In genomic region chr17:13477180-13477611, GRCh38 we compare ENCODE assay signal across 21 cellular contexts.
DNase-seq lines count a peak whose midpoint lies in the region; ATAC-seq, FAIRE-seq and TF ChIP-seq lines count a peak whose summit lies in the region.
"Had no signal": no experiment of that assay in that cellular context is flagged by ENCODE, and none has a peak within 500 bp of the region (broad histone marks: within the 10 kb centered on the region; RNA-seq: fewer than 3 reads in every experiment).

No MANE protein-coding gene starts in this region.

- H3K27me3 ChIP-seq in spleen (replicated peaks in 1 of 7): no peaks in the 10 kb centered on the region
- H3K27me3 ChIP-seq: upper lobe of right lung had no signal

- H3K27ac ChIP-seq in spleen: no peak overlapping the region
- H3K27ac ChIP-seq: upper lobe of right lung had no signal

- no peaks in the 10 kb centered on the region for H3K4me1 ChIP-seq in spleen
- H3K4me1 ChIP-seq: HAP-1, upper lobe of right lung had no signal

- H3K9me3 ChIP-seq in spleen: peaks cover 4 to 29% (median 24%) of the 10 kb centered on the region in 8 donors

- DNase-seq in AG10803 (ENCODE audit: low read depth) (peak; percentile 38), HS-5 (ENCODE audit: low read depth) (peak; percentile 32), astrocyte of the spinal cord (ENCODE audit: low read depth, low spot score) (peak; percentile 33), foreskin fibroblast (peak; percentile 54 to 80), D721Med (ENCODE audit: insufficient read length, low spot score) (no peak), spleen (no peak), NOMO-1 treated with DMSO at 0.1 percent for 48 hours (lab: John Stamatoyannopoulos, UW; ENCODE audit: unreplicated experiment) (no peak)
- DNase-seq: activated gamma-delta T cell; cortex of kidney; Karpas-422; NCI-H1417; NCI-H2171; NCI-H748 treated with DMSO at 0.1 percent for 48 hours; occipital lobe; right cardiac atrium; stimulated activated CD4-positive, alpha-beta T cell treated with anti-CD3 and anti-CD28 coated beads, Interleukin-1b, Interleukin-23, amount 100 ng/mL, for 48 hours; stimulated activated naive CD8-positive, alpha-beta T cell treated with anti-CD3 and anti-CD28 coated beads, Interleukin-15, amount 100 ng/mL, for 72 hours; upper lobe of right lung had no signal

- no peak for FAIRE-seq in D721Med (lab: Jason Lieb, UNC)
- FAIRE-seq: endothelial cell of umbilical vein had no signal

- H3K4me3 ChIP-seq in AG10803 (ENCODE audit: low read length): no peak overlapping the region
- H3K4me3 ChIP-seq in astrocyte of the spinal cord (ENCODE audit: low read depth, low read length): no peak overlapping the region
- H3K4me3 ChIP-seq in foreskin fibroblast (ENCODE audit: low read depth in 1 of 2, low read length in 2 of 2): no peak overlapping the region
- no peak overlapping the region for H3K4me3 ChIP-seq in spleen
- H3K4me3 ChIP-seq: HAP-1, upper lobe of right lung had no signal

- H3K36me3 ChIP-seq in spleen: no peaks in the 10 kb centered on the region
- H3K36me3 ChIP-seq: HAP-1, upper lobe of right lung had no signal

- no peak for TF ChIP-seq POLR2A in spleen (IDR thresholded peaks at IDR 0.05)

- intact Hi-C loops in spleen (cut with DNase I; ENCODE audit: low total_unique reads): no loop called here

- ATAC-seq in HG03469 (IDR thresholded peaks at IDR 0.05; ENCODE audit: unreplicated experiment): no peak
- ATAC-seq: right cardiac atrium; stimulated activated naive CD8-positive, alpha-beta T cell treated with anti-CD3 and anti-CD28 coated beads, Interleukin-15, amount 100 ng/mL, for 72 hours; upper lobe of right lung had no signal

- in situ Hi-C loops in astrocyte of the spinal cord (cut with HindIII; ENCODE audit: low sequenced_read_pairs): no loop called here

- TF ChIP-seq CTCF in AG10803 (conservative IDR thresholded peaks at IDR 0.05; ENCODE audit: low read length) (no peak), astrocyte of the spinal cord (IDR thresholded peaks at IDR 0.05; ENCODE audit: low read depth, low read length) (no peak), foreskin fibroblast (IDR thresholded peaks at IDR 0.05; ENCODE audit: low read depth, low read length) (no peak), D721Med (IDR thresholded peaks at IDR 0.05; ENCODE audit: insufficient read depth, missing control alignments) (no peak), spleen (IDR thresholded peaks at IDR 0.05 in 8 of 11, conservative IDR thresholded peaks at IDR 0.05 in 3 of 11) (no peak)

Comparison
In these comparisons a context has a peak if more than half of its experiments do, and no peak if none do; other contexts are left out.
1. DNase-seq: peak in AG10803 (single experiment), HS-5 (single experiment), astrocyte of the spinal cord (single experiment) and foreskin fibroblast (2 of 2); none in D721Med (single experiment), spleen (single experiment) and NOMO-1 treated with DMSO at 0.1 percent for 48 hours (single experiment).